10 cellular contexts compared by ENCODE assay signal in the genomic region with DNA sequence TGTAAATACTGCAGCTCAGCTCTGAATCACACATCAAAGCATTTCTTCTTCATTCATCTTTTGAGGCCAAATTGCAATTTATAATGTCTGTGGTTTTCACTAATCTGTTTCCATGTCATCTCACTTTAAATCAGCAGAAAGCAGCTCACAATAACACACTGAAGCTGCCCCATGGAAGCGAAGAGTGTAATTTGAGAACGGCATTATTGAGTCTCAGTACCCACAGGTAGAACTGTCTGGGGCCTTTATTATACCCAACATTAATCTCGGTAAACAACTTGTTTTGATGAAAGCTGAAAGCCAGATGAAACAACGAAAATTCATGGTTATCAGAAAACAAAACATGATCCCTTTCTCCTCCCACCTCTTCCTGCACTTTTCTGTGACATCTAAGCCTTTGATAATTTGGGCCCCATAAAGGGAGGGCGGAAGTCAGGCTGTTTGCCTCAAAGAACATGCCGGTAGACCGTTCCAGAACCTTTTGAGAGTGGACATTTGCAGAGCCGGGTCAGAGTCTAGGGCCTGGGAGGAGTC.
DNase-seq lines count a peak whose midpoint lies in the region; ATAC-seq and TF ChIP-seq lines count a peak whose summit lies in the region.
"Had no signal": no experiment of that assay in that cellular context is flagged by ENCODE, and none has a peak within 500 bp of the region (broad histone marks: within the 10 kb centered on the region; RNA-seq: fewer than 3 reads in every experiment).

No MANE protein-coding gene starts in this region.

- no peaks in the 10 kb centered on the region for H3K27me3 ChIP-seq in mesendoderm (ENCODE audit: insufficient read depth, low read length, poor library complexity)

- ATAC-seq in GM21526 (IDR thresholded peaks at IDR 0.05; ENCODE audit: low FRiP score, unreplicated experiment): no peak

- no peak overlapping the region for H4K5ac ChIP-seq in mesendoderm (ENCODE audit: low read length)

- no peak overlapping the region for H3K23ac ChIP-seq in mesendoderm (ENCODE audit: low read length)

- no peak overlapping the region for H3K4me3 ChIP-seq in mesendoderm (ENCODE audit: low read length)

- peak overlapping the region; percentile 86 for H3K18ac ChIP-seq in mesendoderm (ENCODE audit: low read length)

- peaks cover 5% of the 10 kb centered on the region for H3K4me1 ChIP-seq in mesendoderm (ENCODE audit: control insufficient read depth, low read depth, low read length)

- CTCF ChIA-PET in HEK293T (lab: Yijun Ruan, JAX): no interaction called here

- H3K4me3 Mint-ChIP-seq in activated T-helper 1 cell treated with anti-CD3 and anti-CD28 coated beads, Interleukin-12 subunit alpha, Interleukin-12 subunit beta, Interleukin-2, Interleukin-4 antibody, amounts not matched to agents 30 ng/mL and 10 ng/mL and 1 ng/mL, durations not matched to agents 14 hours and 24 hours and 36 hours: no peak overlapping the region

- H2BK15ac ChIP-seq in mesendoderm (replicated peaks; ENCODE audit: low read depth): no peak overlapping the region

- H2BK120ac ChIP-seq in mesendoderm (ENCODE audit: low read depth, low read length): no peak overlapping the region

- H3K27ac ChIP-seq in mesendoderm (ENCODE audit: low read depth, low read length): no peak overlapping the region

- H3K4me1 Mint-ChIP-seq in activated T-helper 1 cell treated with anti-CD3 and anti-CD28 coated beads, Interleukin-12 subunit alpha, Interleukin-12 subunit beta, Interleukin-2, Interleukin-4 antibody, amounts not matched to agents 30 ng/mL and 10 ng/mL and 1 ng/mL, durations not matched to agents 14 hours and 24 hours and 36 hours (ENCODE audit: low read depth): peaks cover 24% of the 10 kb centered on the region

- H3K56ac ChIP-seq in mesendoderm (ENCODE audit: low read length): no peak overlapping the region

- H2AK5ac ChIP-seq in mesendoderm (ENCODE audit: low read length): no peak overlapping the region

- intact Hi-C loops in activated T-helper 1 cell treated with anti-CD3 and anti-CD28 coated beads, Interleukin-12 subunit alpha, Interleukin-12 subunit beta, Interleukin-2, Interleukin-4 antibody, amounts not matched to agents 30 ng/mL and 10 ng/mL and 1 ng/mL, durations not matched to agents 14 hours and 24 hours and 36 hours (cut with micrococcal nuclease): loop anchor here (1.0 to 5.0 kb wide), 3 partner anchors 46 to 257 kb away; partner anchors contain the start of gene SESN3

- no peak overlapping the region for H3K4ac ChIP-seq in mesendoderm (ENCODE audit: low read depth, low read length)

- no peaks in the 10 kb centered on the region for H3K27me3 Mint-ChIP-seq in activated T-helper 1 cell treated with anti-CD3 and anti-CD28 coated beads, Interleukin-12 subunit alpha, Interleukin-12 subunit beta, Interleukin-2, Interleukin-4 antibody, amounts not matched to agents 30 ng/mL and 10 ng/mL and 1 ng/mL, durations not matched to agents 14 hours and 24 hours and 36 hours (ENCODE audit: insufficient read depth)

- H3K4me2 ChIP-seq in mesendoderm (ENCODE audit: low read length): no peak overlapping the region

- H3K79me1 ChIP-seq in mesendoderm (ENCODE audit: low read length): no peaks in the 10 kb centered on the region

- no CpG with 5 or more reads among the region's 8 CpGs for WGBS in mesendoderm (ENCODE audit: extremely low coverage, insufficient coverage, low lambda C conversion rate)

- no peaks in the 10 kb centered on the region for H3K79me2 ChIP-seq in mesendoderm (ENCODE audit: control insufficient read depth, insufficient read depth, low read length)

- no peak overlapping the region for H4K8ac ChIP-seq in mesendoderm (ENCODE audit: low read depth, low read length)

- POLR2A ChIA-PET in HEK293T (lab: Yijun Ruan, JAX): interaction anchor here (1.2 kb wide), 1 partner anchor 68 kb away, joined by 4 read pairs; the partner anchor contains the start of gene SESN3

- H3K36me3 ChIP-seq in mesendoderm (ENCODE audit: control insufficient read depth, insufficient read depth, low read length): no peaks in the 10 kb centered on the region

- H3K9ac ChIP-seq in mesendoderm (ENCODE audit: low read length): no peak overlapping the region

- H3K27ac Mint-ChIP-seq in activated T-helper 1 cell treated with anti-CD3 and anti-CD28 coated beads, Interleukin-12 subunit alpha, Interleukin-12 subunit beta, Interleukin-2, Interleukin-4 antibody, amounts not matched to agents 30 ng/mL and 10 ng/mL and 1 ng/mL, durations not matched to agents 14 hours and 24 hours and 36 hours: peak overlapping the region; percentile 56

- no peaks in the 10 kb centered on the region for H3K36me3 Mint-ChIP-seq in activated T-helper 1 cell treated with anti-CD3 and anti-CD28 coated beads, Interleukin-12 subunit alpha, Interleukin-12 subunit beta, Interleukin-2, Interleukin-4 antibody, amounts not matched to agents 30 ng/mL and 10 ng/mL and 1 ng/mL, durations not matched to agents 14 hours and 24 hours and 36 hours (ENCODE audit: low read depth)

- H2BK5ac ChIP-seq in mesendoderm (ENCODE audit: low read length): no peak overlapping the region

- DNase-seq in DMS53 (lab: John Stamatoyannopoulos, UW) (peak; percentile 78), HEK293T (ENCODE audit: extremely low spot score) (no peak), mesendoderm (no peak), epidermal melanocyte (ENCODE audit: insufficient read length, low spot score) (no peak), mesenteric fat pad (ENCODE audit: low spot score) (no peak)
- no peak for DNase-seq in activated T-helper 1 cell treated with anti-CD3 and anti-CD28 coated beads, Interleukin-12 subunit alpha, Interleukin-12 subunit beta, Interleukin-2, Interleukin-4 antibody, amounts not matched to agents 30 ng/mL and 10 ng/mL and 1 ng/mL, durations not matched to agents 14 hours and 24 hours and 36 hours (ENCODE audit: low spot score)
- DNase-seq: activated effector memory CD4-positive, alpha-beta T cell treated with Interleukin-2 at 50 U/mL for 16 hours; GDM1; SW 1271 had no signal

- no peaks in the 10 kb centered on the region for H3K9me3 Mint-ChIP-seq in activated T-helper 1 cell treated with anti-CD3 and anti-CD28 coated beads, Interleukin-12 subunit alpha, Interleukin-12 subunit beta, Interleukin-2, Interleukin-4 antibody, amounts not matched to agents 30 ng/mL and 10 ng/mL and 1 ng/mL, durations not matched to agents 14 hours and 24 hours and 36 hours

TF ChIP-seq in HEK293T, 16 proteins besides CTCF, POLR2A, EP300 and RAD21:
- TF ChIP-seq CTBP1 (IDR thresholded peaks at IDR 0.05; ENCODE audit: borderline replicate concordance) (no peak), SUZ12 (IDR thresholded peaks at IDR 0.05) (no peak), FOXA1 (IDR thresholded peaks at IDR 0.05) (no peak), L3MBTL2 (conservative IDR thresholded peaks at IDR 0.05) (0 out of 2 replicates have a peak, but pooled peaks have one; percentile 37)
